ENCODE assay signal across 10 cellular contexts in genomic region chr1:23166854-23167253, GRCh38. TPM values are rescaled to one million over a fixed set of nuclear protein-coding genes. Genes with fewer than 3 reads are reported as not detected.
DNase-seq lines count a peak whose midpoint lies in the region; ATAC-seq, FAIRE-seq and TF ChIP-seq lines count a peak whose summit lies in the region.
"Had no signal": no experiment of that assay in that cellular context is flagged by ENCODE, and none has a peak within 500 bp of the region (broad histone marks: within the 10 kb centered on the region; RNA-seq: fewer than 3 reads in every experiment).

No MANE protein-coding gene starts in this region.

- H3K4me3 Mint-ChIP-seq in activated T-cell treated with anti-CD3 and anti-CD28 coated beads, Interleukin-2, amount 50 U/mL, for 4 hours, result peak overlapping the region; percentile 83

- no peak for TF ChIP-seq CTCF in GM12878 (IDR thresholded peaks at IDR 0.05 in 2 of 3, conservative IDR thresholded peaks at IDR 0.05 in 1 of 3; ENCODE audit: control insufficient read depth in 2 of 3, extremely low read depth in 1 of 3, insufficient read depth in 1 of 3, low read depth in 3 of 3, low read length in 3 of 3)
- TF ChIP-seq CTCF in lower lobe of right lung (IDR thresholded peaks at IDR 0.05), result no peak
- TF ChIP-seq CTCF in transverse colon (IDR thresholded peaks at IDR 0.05), result peak in 2 of 5 experiments; percentile 11 to 27

- RAD21 ChIA-PET in GM12878 (lab: Charles Lee; ENCODE audit: unreplicated experiment), result interaction anchor here (1.0 to 4.3 kb wide), 6 partner anchors 8 to 146 kb away, joined by 3 to 17 read pairs (median 4); no protein-coding TSS in a partner anchor

- no peak overlapping the region for H3K9ac ChIP-seq in GM12878 (ENCODE audit: control insufficient read depth, insufficient read depth, low read length)

- POLR2A ChIA-PET in GM12878 (lab: Charles Lee), result interaction anchor here (0.6 to 1.5 kb wide), 5 partner anchors 11 to 68 kb away, joined by 3 read pairs; no protein-coding TSS in a partner anchor

- TF ChIP-seq POLR2A in GM12878 (IDR thresholded peaks at IDR 0.05; ENCODE audit: low read depth, low read length), result no peak
- no peak for TF ChIP-seq POLR2A in transverse colon (IDR thresholded peaks at IDR 0.05)

- no peaks in the 10 kb centered on the region for H4K20me1 ChIP-seq in GM12878 (ENCODE audit: control insufficient read depth, insufficient read depth)

- TF ChIP-seq EP300 in GM12878 (IDR thresholded peaks at IDR 0.05; ENCODE audit: borderline replicate concordance in 1 of 2, control insufficient read depth in 1 of 2, low read depth in 2 of 2, low read length in 2 of 2) (no peak), transverse colon (IDR thresholded peaks at IDR 0.05; ENCODE audit: low read depth) (no peak)

- peaks cover 29% of the 10 kb centered on the region for H3K79me2 ChIP-seq in GM12878 (ENCODE audit: control insufficient read depth, insufficient read depth, low read length)

- SMC1A ChIA-PET in GM12878 (lab: Charles Lee; ENCODE audit: uncharacterized antibody, unreplicated experiment), result interaction anchor here (0.9 to 8.2 kb wide), 6 partner anchors 15 to 67 kb away, joined by 3 to 65 read pairs (median 4); no protein-coding TSS in a partner anchor

- in situ Hi-C loops in GM12878 (cut with MboI) (no loop called here), transverse colon (cut with MboI; ENCODE audit: low pct_ligation_motif_present in 1 of 4, low pct_unique_long_range_greater_than_20kb in 1 of 4, low sequenced_read_pairs in 3 of 4) (no loop called here)

- CTCF ChIA-PET in GM12878 (lab: Yijun Ruan, JAX), result interaction anchor here (1.1 to 6.9 kb wide), 4 partner anchors 16 to 67 kb away, joined by 3 to 41 read pairs (median 9); no protein-coding TSS in a partner anchor

- peaks cover 36% of the 10 kb centered on the region for H3K4me1 Mint-ChIP-seq in activated T-cell treated with anti-CD3 and anti-CD28 coated beads, Interleukin-2, amount 50 U/mL, for 4 hours (ENCODE audit: low read depth)

- no peak overlapping the region for H2AFZ ChIP-seq in GM12878 (ENCODE audit: control insufficient read depth, low read depth, low read length)

- FAIRE-seq in GM12878 (lab: Jason Lieb, UNC), result no peak
- FAIRE-seq: islet of Langerhans had no signal

- H3K4me3 ChIP-seq in GM12878 (peak overlapping the region; percentile 95), lower lobe of right lung (peak overlapping the region; percentile 75), transverse colon (peak overlapping the region in 3 of 4 donors; percentile 70 to 99 (median 77))

- peak overlapping the region; percentile 46 for H3K4me2 ChIP-seq in GM12878 (ENCODE audit: control insufficient read depth, insufficient read depth)

- H3K27me3 Mint-ChIP-seq in activated T-cell treated with anti-CD3 and anti-CD28 coated beads, Interleukin-2, amount 50 U/mL, for 4 hours (ENCODE audit: low read depth), result no peaks in the 10 kb centered on the region

- ATAC-seq in activated T-cell treated with anti-CD3 and anti-CD28 coated beads, Interleukin-2, amount 50 U/mL, for 4 hours, result no peak
- ATAC-seq in GM12878, result no peak
- ATAC-seq in lower lobe of right lung, result no peak
- ATAC-seq in GM18517 (IDR thresholded peaks at IDR 0.05; ENCODE audit: unreplicated experiment), result no peak
- no peak for ATAC-seq in GM19023 (IDR thresholded peaks at IDR 0.05; ENCODE audit: unreplicated experiment)

- H3K4me1 ChIP-seq in GM12878 (ENCODE audit: control insufficient read depth, insufficient read depth, low read length) (peaks cover 7% of the 10 kb centered on the region), lower lobe of right lung (peaks cover 52% of the 10 kb centered on the region), transverse colon (peaks cover 6 to 66% (median 44%) of the 10 kb centered on the region in 4 donors)

- intact Hi-C loops in GM12878 (cut with micrococcal nuclease; ENCODE audit: unreplicated experiment) (no loop called here), lower lobe of right lung (cut with DNase I) (no loop called here), transverse colon (cut with DNase I; ENCODE audit: low total_unique reads) (no loop called here)

- no peaks in the 10 kb centered on the region for H3K9me3 Mint-ChIP-seq in activated T-cell treated with anti-CD3 and anti-CD28 coated beads, Interleukin-2, amount 50 U/mL, for 4 hours

- no TSS peak for BruUV-seq in GM12878 (replicated peaks; lab: Mats Ljungman, UMichigan)

- TF ChIP-seq RAD21 in GM12878 (IDR thresholded peaks at IDR 0.05; ENCODE audit: insufficient read depth, low read depth, low read length), result no peak

- no peaks in the 10 kb centered on the region for H3K36me3 Mint-ChIP-seq in activated T-cell treated with anti-CD3 and anti-CD28 coated beads, Interleukin-2, amount 50 U/mL, for 4 hours (ENCODE audit: insufficient read depth)

- H3K27ac ChIP-seq in GM12878 (ENCODE audit: control insufficient read depth, insufficient read depth) (no peak overlapping the region), lower lobe of right lung (peak overlapping the region; percentile 91), transverse colon (peak overlapping the region; percentile 95 to 100 (median 96))

- no peaks in the 10 kb centered on the region for H3K9me3 ChIP-seq in GM12878 (replicated peaks; ENCODE audit: control insufficient read depth, insufficient read depth, low read length)
- no peaks in the 10 kb centered on the region for H3K9me3 ChIP-seq in lower lobe of right lung
- H3K9me3 ChIP-seq in transverse colon, result no peaks in the 10 kb centered on the region

- H3K27me3 ChIP-seq in GM12878 (replicated peaks in 1 of 2; ENCODE audit: control insufficient read depth in 2 of 2, insufficient read depth in 2 of 2, low read length in 1 of 2), result no peaks in the 10 kb centered on the region
- H3K27me3 ChIP-seq in lower lobe of right lung (ENCODE audit: low read depth), result no peaks in the 10 kb centered on the region
- H3K27me3 ChIP-seq in transverse colon, result no peaks in the 10 kb centered on the region

- no peaks in the 10 kb centered on the region for H3K36me3 ChIP-seq in GM12878 (ENCODE audit: control insufficient read depth in 2 of 2, insufficient read depth in 2 of 2, low read length in 1 of 2)
- no peaks in the 10 kb centered on the region for H3K36me3 ChIP-seq in lower lobe of right lung
- H3K36me3 ChIP-seq in transverse colon, result no peaks in the 10 kb centered on the region

- no peak for DNase-seq in activated T-cell treated with anti-CD3 and anti-CD28 coated beads, Interleukin-2, amount 50 U/mL, for 4 hours
- DNase-seq in activated T-cell treated with anti-CD3 and anti-CD28 coated beads for 4 hours (no peak), GM12878 (ENCODE audit: low read depth, low spot score) (no peak), lower lobe of right lung (no peak), transverse colon (no peak), Kasumi-1 (lab: John Stamatoyannopoulos, UW) (no peak)

TF ChIP-seq in GM12878, 131 proteins besides CTCF, POLR2A, EP300 and RAD21 (continues in another document):
- no peak for TF ChIP-seq SUZ12 (IDR thresholded peaks at IDR 0.05; ENCODE audit: unreplicated experiment)
- TF ChIP-seq ZZZ3 (IDR thresholded peaks at IDR 0.05; ENCODE audit: control insufficient read depth, insufficient read length, low read depth), result no peak
- TF ChIP-seq EZH2 (IDR thresholded peaks at IDR 0.05; ENCODE audit: borderline replicate concordance, control insufficient read depth, low read depth, low read length), result no peak

RNA-seq across cellular contexts. Expression of gene LUZP1, which starts 1.8 kb away (rescaled TPM):
- 10 to 100 TPM; 19.7 to 20.7 (median 20.1) TPM for total RNA-seq in activated T-cell treated with anti-CD3 and anti-CD28 coated beads, Interleukin-2, amount 50 U/mL, for 4 hours
- total RNA-seq in GM12878 (2013; cell fraction: nucleolus; rRNA removed), result 26.6 and 27.5 TPM in 2 replicates
- total RNA-seq in GM12878 (2014; rRNA removed) (13.8 and 15.5 TPM in 2 replicates), GM12878 (2014; rRNA removed; fragmentation: Illumina TruSeq; extraction: Trizol) (17.1 and 17.5 TPM in 2 replicates), GM12878 (2021) (24.0 and 24.8 TPM in 2 replicates), lower lobe of right lung (32.5 TPM), transverse colon (10 to 100 TPM; 28.3 to 46.4 (median 33.3) TPM)
- polyA plus RNA-seq in GM12878 (2011; ENCODE audit: low read depth), result 4.1 TPM
- polyA plus RNA-seq in GM12878 (2011; rRNA removed) (10.6 and 12.2 TPM in 2 replicates), GM12878 (2014; fragmentation: Illumina TruSeq; extraction: Trizol) (19.7 and 22.8 TPM in 2 replicates), GM12878 (2014; fragmentation: Nextera tagmentation; extraction: Ambion mirVana) (10 to 100 TPM; 11.3 to 17.1 TPM), GM12878 (2014; rRNA removed) (11.3 and 11.7 TPM in 2 replicates), GM12878 (2016; fragmentation: Nextera tagmentation; extraction: Ambion mirVana) (10 to 100 TPM; 27.1 to 28.2 TPM)
- polyA plus RNA-seq in GM12878 (2011; cell fraction: cytosol; rRNA removed), result 8.2 and 8.4 TPM in 2 replicates
- 15.0 and 17.1 TPM in 2 replicates for polyA plus RNA-seq in GM12878 (2011; cell fraction: nucleus; rRNA removed)
- 5.0 and 5.6 TPM in 2 replicates for polyA plus RNA-seq in GM12878 (2012)
- polyA minus RNA-seq in GM12878 (2011; rRNA and poly(A)+ RNA removed), result 18.1 and 18.9 TPM in 2 replicates
- polyA minus RNA-seq in GM12878 (2011; cell fraction: cytosol; rRNA and poly(A)+ RNA removed), result 5.2 and 6.7 TPM in 2 replicates
- polyA minus RNA-seq in GM12878 (2011; cell fraction: nucleus; rRNA and poly(A)+ RNA removed), result 10.8 and 14.2 TPM in 2 replicates

RNA-seq across cellular contexts. Expression of gene HTR1D, which starts 50.4 kb away (rescaled TPM):
- not detected for total RNA-seq in activated T-cell treated with anti-CD3 and anti-CD28 coated beads, Interleukin-2, amount 50 U/mL, for 4 hours
- total RNA-seq in GM12878 (2013; cell fraction: nucleolus; rRNA removed), result not detected in 2 replicates
- total RNA-seq in GM12878 (2014; rRNA removed), result not detected in 2 replicates
- total RNA-seq in GM12878 (2014; rRNA removed; fragmentation: Illumina TruSeq; extraction: Trizol), result not detected in 2 replicates
- total RNA-seq in GM12878 (2021), result not detected in 2 replicates
- not detected for polyA plus RNA-seq in GM12878 (2011; ENCODE audit: low read depth)
- 0.04 and 0.07 TPM in 2 replicates for polyA plus RNA-seq in GM12878 (2011; rRNA removed)
- polyA plus RNA-seq in GM12878 (2011; cell fraction: cytosol; rRNA removed), result 0.04 and 0.08 TPM in 2 replicates
- 0.04 TPM in 1 of 2 replicates, not detected in the other for polyA plus RNA-seq in GM12878 (2011; cell fraction: nucleus; rRNA removed)
- polyA plus RNA-seq in GM12878 (2012), result 0.03 TPM in 1 of 2 replicates, not detected in the other
- not detected in 2 replicates for polyA plus RNA-seq in GM12878 (2014; fragmentation: Illumina TruSeq; extraction: Trizol)
- not detected for polyA plus RNA-seq in GM12878 (2014; fragmentation: Nextera tagmentation; extraction: Ambion mirVana)
- polyA plus RNA-seq in GM12878 (2014; rRNA removed), result not detected in 2 replicates
- not detected for polyA plus RNA-seq in GM12878 (2016; fragmentation: Nextera tagmentation; extraction: Ambion mirVana)
- polyA minus RNA-seq in GM12878 (2011; rRNA and poly(A)+ RNA removed), result 0.26 TPM in 1 of 2 replicates, not detected in the other
- polyA minus RNA-seq in GM12878 (2011; cell fraction: cytosol; rRNA and poly(A)+ RNA removed), result 0.52 and 0.53 TPM in 2 replicates
- not detected in 2 replicates for polyA minus RNA-seq in GM12878 (2011; cell fraction: nucleus; rRNA and poly(A)+ RNA removed)
- 1.1 TPM for total RNA-seq in lower lobe of right lung
- under 1 TPM in 2 of 4 donors, not detected in 2; 0.14 to 0.20 TPM for total RNA-seq in transverse colon
- total RNA-seq: T-helper 2 cell treated with Interferon-gamma antibody and Interleukin-4, amounts not matched to agents 100 ng/mL and 5 ng/mL, for 36 hours had no signal
